Comparison of ENCODE assay signal across 15 cellular contexts in genomic region chr1:231935856-231936255, GRCh38.
DNase-seq lines count a peak whose midpoint lies in the region; ATAC-seq, FAIRE-seq and TF ChIP-seq lines count a peak whose summit lies in the region.
"Had no signal": no experiment of that assay in that cellular context is flagged by ENCODE, and none has a peak within 500 bp of the region (broad histone marks: within the 10 kb centered on the region; RNA-seq: fewer than 3 reads in every experiment).

No MANE protein-coding gene starts in this region.

- intact Hi-C loops in HepG2 (cut with micrococcal nuclease; ENCODE audit: unreplicated experiment) (no loop called here), right lobe of liver (cut with DNase I) (no loop called here)

- no peak overlapping the region for H3K9ac ChIP-seq in HepG2 (ENCODE audit: insufficient read depth, low read depth, low read length)
- H3K9ac ChIP-seq in MM.1S (ENCODE audit: low read length): no peak overlapping the region
- H3K9ac ChIP-seq: KMS-11 had no signal

- TF ChIP-seq CTCF in HepG2 (CRISPR knock-in tag; IDR thresholded peaks at IDR 0.05) (no peak), right lobe of liver (IDR thresholded peaks at IDR 0.05) (no peak), MM.1S (IDR thresholded peaks at IDR 0.05; ENCODE audit: low read length) (no peak)

- H4K20me1 ChIP-seq in HepG2 (ENCODE audit: insufficient read depth, low read length): no peaks in the 10 kb centered on the region; the same call in 1 of the 2 replicates
- H4K20me1 ChIP-seq in MM.1S (ENCODE audit: insufficient read depth, low read length): no peaks in the 10 kb centered on the region

- no peaks in the 10 kb centered on the region for H3K9me2 ChIP-seq in MM.1S (replicated peaks; ENCODE audit: insufficient read depth, low read length)

- H3K36me3 ChIP-seq in HepG2 (replicated peaks in 1 of 2; ENCODE audit: control insufficient read depth in 1 of 2, insufficient read depth in 2 of 2, low read length in 2 of 2) (no peaks in the 10 kb centered on the region; a peak in 1 of 5 replicates), right lobe of liver (no peaks in the 10 kb centered on the region), esophagus (ENCODE audit: control insufficient read depth in 2 of 2, insufficient read depth in 2 of 2, low read length in 1 of 2) (no peaks in the 10 kb centered on the region), MM.1S (replicated peaks; ENCODE audit: insufficient read depth, low read length) (no peaks in the 10 kb centered on the region)
- H3K36me3 ChIP-seq: MG63 had no signal

- no peaks in the 10 kb centered on the region for H3K27me3 ChIP-seq in HepG2 (ENCODE audit: control insufficient read depth in 1 of 2, insufficient read depth in 2 of 2, low read length in 2 of 2)
- no peaks in the 10 kb centered on the region for H3K27me3 ChIP-seq in right lobe of liver
- no peaks in the 10 kb centered on the region for H3K27me3 ChIP-seq in esophagus (ENCODE audit: control insufficient read depth in 1 of 2, insufficient read depth in 2 of 2, low read length in 2 of 2)
- no peaks in the 10 kb centered on the region for H3K27me3 ChIP-seq in MM.1S (replicated peaks; ENCODE audit: insufficient read depth, low read length)
- H3K27me3 ChIP-seq: MG63 had no signal

- no peak for TF ChIP-seq EP300 in HepG2 (IDR thresholded peaks at IDR 0.05; ENCODE audit: low read depth in 2 of 2, low read length in 2 of 2)
- TF ChIP-seq EP300 in HepG2 (CRISPR knock-in tag; IDR thresholded peaks at IDR 0.05; ENCODE audit: borderline replicate concordance): no peak

- POLR2A ChIA-PET in HepG2 (lab: Yijun Ruan, JAX): no interaction called here

- no peak overlapping the region for H3K27ac ChIP-seq in HepG2 (ENCODE audit: extremely low read length, insufficient read depth, low read length)
- no peak overlapping the region for H3K27ac ChIP-seq in right lobe of liver
- peak overlapping the region; percentile 18 to 69 for H3K27ac ChIP-seq in esophagus (ENCODE audit: low read depth in 2 of 2, low read length in 1 of 2)
- H3K27ac ChIP-seq in MM.1S (ENCODE audit: low read length): no peak overlapping the region
- H3K27ac ChIP-seq: C4-2B, KMS-11 had no signal

- DNase-seq in HepG2 (ENCODE audit: low spot score): no peak
- no peak for DNase-seq in right lobe of liver
- DNase-seq in NCI-H748 treated with DMSO at 0.1 percent for 48 hours (lab: John Stamatoyannopoulos, UW): peak; percentile 68
- no peak for DNase-seq in D341Med (ENCODE audit: low spot score)
- no peak for DNase-seq in mesenteric fat pad (ENCODE audit: low spot score)
- no peak for DNase-seq in MM.1S
- DNase-seq: GOT3, MG63, NCI-H2227 treated with DMSO at 0.1 percent for 48 hours, RPMI8226, T-cell had no signal

- no peak for TF ChIP-seq RAD21 in HepG2 (CRISPR knock-in tag; IDR thresholded peaks at IDR 0.05)

- H3K4me3 ChIP-seq in HepG2 (replicated peaks in 1 of 3; ENCODE audit: insufficient read depth in 1 of 3, low read depth in 2 of 3, low read length in 3 of 3) (no peak overlapping the region), right lobe of liver (no peak overlapping the region), esophagus (ENCODE audit: low read depth in 1 of 2, low read length in 2 of 2) (no peak overlapping the region), MM.1S (ENCODE audit: low read length) (no peak overlapping the region)
- H3K4me3 ChIP-seq: MG63 had no signal

- no peak for FAIRE-seq in HepG2 (lab: Jason Lieb, UNC)

- TF ChIP-seq POLR2A in HepG2 (IDR thresholded peaks at IDR 0.05; ENCODE audit: insufficient read depth in 1 of 2, low read depth in 2 of 2, low read length in 2 of 2) (no peak), right lobe of liver (IDR thresholded peaks at IDR 0.05) (no peak)

- peak; percentile 19; the same call in 1 of the 3 replicates for ATAC-seq in HepG2
- ATAC-seq in right lobe of liver: no peak
- no peak for ATAC-seq in GM19455 (IDR thresholded peaks at IDR 0.05; ENCODE audit: unreplicated experiment)
- ATAC-seq: T-cell had no signal

- H3K4me1 ChIP-seq in HepG2 (ENCODE audit: insufficient read depth, low read length) (peaks cover 40% of the 10 kb centered on the region), right lobe of liver (no peaks in the 10 kb centered on the region), esophagus (ENCODE audit: control insufficient read depth in 2 of 2, insufficient read depth in 2 of 2, low read length in 1 of 2) (peaks cover 3 to 11% of the 10 kb centered on the region in 2 donors), MM.1S (ENCODE audit: low read length) (no peaks in the 10 kb centered on the region)

- no peaks in the 10 kb centered on the region for H3K79me2 ChIP-seq in HepG2 (ENCODE audit: insufficient read depth, low read length)
- H3K79me2 ChIP-seq in MM.1S (ENCODE audit: low read length): no peaks in the 10 kb centered on the region

- CTCF ChIA-PET in HepG2 (lab: Yijun Ruan, JAX; ENCODE audit: low intra/inter-chr PET ratio, low total read pairs): no interaction called here

- WGBS in HepG2 (ENCODE audit: low lambda C conversion rate): 70% methylated on average over 6 of the region's 7 CpGs
- WGBS in right lobe of liver (ENCODE audit: insufficient coverage, low coverage, low lambda C conversion rate, missing lambda C conversion rate): 35% methylated on average over 7 of the region's 7 CpGs
- 79 to 86% methylated on average over 7 of the region's 7 CpGs for WGBS in esophagus, 2 donors

- in situ Hi-C loops in HepG2 (cut with HindIII; ENCODE audit: extremely low pct_ligation_motif_present, low pct_unique_long_range_greater_than_20kb): no loop called here

- H2AFZ ChIP-seq in HepG2 (ENCODE audit: low read length) (no peak overlapping the region), MM.1S (ENCODE audit: low read length) (no peak overlapping the region)

- BruUV-seq in HepG2 (replicated peaks; lab: Mats Ljungman, UMichigan): no TSS peak

- H3K9me3 ChIP-seq in HepG2 (ENCODE audit: low read length) (peaks cover 8% of the 10 kb centered on the region), right lobe of liver (no peaks in the 10 kb centered on the region), esophagus (ENCODE audit: control insufficient read depth in 2 of 2, insufficient read depth in 1 of 2, low read depth in 1 of 2, low read length in 1 of 2) (no peaks in the 10 kb centered on the region), MM.1S (replicated peaks; ENCODE audit: insufficient read depth, low read length) (no peaks in the 10 kb centered on the region; the same call in 1 of the 2 replicates)

- no peaks in the 10 kb centered on the region for H3F3A ChIP-seq in MM.1S (ENCODE audit: insufficient read depth, low read length)

- H3K4me2 ChIP-seq in HepG2 (ENCODE audit: low read depth, low read length) (no peak overlapping the region; the same call in 1 of the 2 replicates), MM.1S (ENCODE audit: low read depth, low read length) (no peak overlapping the region)
- H3K4me2 ChIP-seq: KMS-11 had no signal

TF ChIP-seq in HepG2, 621 proteins besides CTCF, POLR2A, EP300 and RAD21:
- no peak for TF ChIP-seq KDM4B (CRISPR knock-in tag; IDR thresholded peaks at IDR 0.05)
- TF ChIP-seq GATAD2A (CRISPR knock-in tag; IDR thresholded peaks at IDR 0.05): no peak
- peak; percentile 41; the same call in 1 of the 2 replicates for TF ChIP-seq NR2F6 (IDR thresholded peaks at IDR 0.05)
- TF ChIP-seq NR2F6 (CRISPR knock-in tag; IDR thresholded peaks at IDR 0.05): no peak
- TF ChIP-seq ZFP82 (CRISPR knock-in tag; IDR thresholded peaks at IDR 0.05; ENCODE audit: borderline replicate concordance): no peak
- TF ChIP-seq NR2F2 (IDR thresholded peaks at IDR 0.05; ENCODE audit: borderline replicate concordance, low read depth): peak; percentile 30; the same call in 1 of the 2 replicates
- TF ChIP-seq ZNF484 (CRISPR knock-in tag; IDR thresholded peaks at IDR 0.05; ENCODE audit: borderline replicate concordance, low read depth): no peak
- TF ChIP-seq HOXA7 (CRISPR knock-in tag; IDR thresholded peaks at IDR 0.05): no peak
- 0 out of 2 replicates have a peak, but pooled peaks have one; percentile 48 for TF ChIP-seq ZNF362 (CRISPR knock-in tag; IDR thresholded peaks at IDR 0.05; ENCODE audit: borderline replicate concordance)
- TF ChIP-seq ZEB1 (IDR thresholded peaks at IDR 0.05; ENCODE audit: insufficient replicate concordance, low read depth): no peak
- no peak for TF ChIP-seq ZNF18 (CRISPR knock-in tag; IDR thresholded peaks at IDR 0.05; ENCODE audit: insufficient replicate concordance)
- TF ChIP-seq ZNF713 (CRISPR knock-in tag; IDR thresholded peaks at IDR 0.05): no peak
- TF ChIP-seq ZNF773 (CRISPR knock-in tag; IDR thresholded peaks at IDR 0.05; ENCODE audit: borderline replicate concordance): no peak
- TF ChIP-seq EEA1 (CRISPR knock-in tag; IDR thresholded peaks at IDR 0.05; ENCODE audit: borderline replicate concordance): no peak
- TF ChIP-seq ZNF746 (CRISPR knock-in tag; IDR thresholded peaks at IDR 0.05): no peak
- TF ChIP-seq GLI4 (CRISPR knock-in tag; IDR thresholded peaks at IDR 0.05; ENCODE audit: borderline replicate concordance): no peak
TF ChIP-seq in HepG2: peak in this region for 3.

Comparison
In these comparisons a context has a peak if more than half of its experiments do, and no peak if none do; other contexts are left out.
1. H3K27ac ChIP-seq: peak in esophagus (2 of 2); none in HepG2 (single experiment), right lobe of liver (0 of 3) and MM.1S (single experiment).